21 cellular contexts compared by ENCODE assay signal in genomic region chr12:24359418-24359817, GRCh38.
DNase-seq lines count a peak whose midpoint lies in the region; ATAC-seq and TF ChIP-seq lines count a peak whose summit lies in the region.
"Had no signal": no experiment of that assay in that cellular context is flagged by ENCODE, and none has a peak within 500 bp of the region (broad histone marks: within the 10 kb centered on the region; RNA-seq: fewer than 3 reads in every experiment).

No MANE protein-coding gene starts in this region.

- H3K14ac ChIP-seq in mesenchymal stem cell (ENCODE audit: low read length in 2 of 2), result no peak overlapping the region

- no peak overlapping the region for H3K23ac ChIP-seq in mesenchymal stem cell (ENCODE audit: low read length in 2 of 2)

- no peak overlapping the region for H3K18ac ChIP-seq in mesenchymal stem cell (ENCODE audit: low read depth in 1 of 2, low read length in 2 of 2)

- H2BK5ac ChIP-seq in mesenchymal stem cell (ENCODE audit: low read depth, low read length, poor library complexity, severe bottlenecking), result no peak overlapping the region

- H3K4ac ChIP-seq in mesenchymal stem cell (ENCODE audit: low read depth in 1 of 2, low read length in 2 of 2), result no peak overlapping the region

- no peak overlapping the region for H2BK120ac ChIP-seq in mesenchymal stem cell (ENCODE audit: low read depth, low read length)

- peaks cover 5% of the 10 kb centered on the region for H3K4me1 ChIP-seq in mesenchymal stem cell (ENCODE audit: control insufficient read depth, insufficient read depth, low read depth, low read length)

- H3K79me1 ChIP-seq in mesenchymal stem cell (replicated peaks; ENCODE audit: low read length, poor library complexity, severe bottlenecking), result no peaks in the 10 kb centered on the region

- H3K9ac ChIP-seq in mesenchymal stem cell (ENCODE audit: low read length), result peak overlapping the region; percentile 16
- H3K9ac ChIP-seq: SK-N-SH had no signal

- no peak for TF ChIP-seq CTCF in choroid plexus epithelial cell (conservative IDR thresholded peaks at IDR 0.05; ENCODE audit: low read depth, low read length)

- H2AFZ ChIP-seq in mesenchymal stem cell (ENCODE audit: low read depth, low read length), result no peak overlapping the region
- H2AFZ ChIP-seq: GM23338 had no signal

- H3K36me3 ChIP-seq in mesenchymal stem cell (ENCODE audit: control insufficient read depth in 1 of 2, insufficient read depth in 2 of 2, low read depth in 1 of 2, low read length in 2 of 2), result no peaks in the 10 kb centered on the region

- no peaks in the 10 kb centered on the region for H3K27me3 ChIP-seq in mesenchymal stem cell (ENCODE audit: control insufficient read depth in 1 of 2, insufficient read depth in 1 of 2, low read length in 2 of 2)

- DNase-seq in HCEC 1CT (peak; percentile 28), choroid plexus epithelial cell (ENCODE audit: low read depth) (peak; percentile 37), mesenchymal stem cell (no peak)
- DNase-seq: CD8-positive, alpha-beta T cell; DMS 273 treated with DMSO at 0.1 percent for 48 hours; DMS79; GF-D8; H9; HFFc6; KBM-7; NCI-H1105; NCI-H187 treated with DMSO at 0.1 percent for 48 hours; NCI-H524 treated with DMSO at 0.1 percent for 48 hours; PC-3; SK-N-SH had no signal

- H3K9me3 ChIP-seq in mesenchymal stem cell (ENCODE audit: control insufficient read depth, low read length), result no peaks in the 10 kb centered on the region
- H3K9me3 ChIP-seq: SK-N-SH had no signal

- no CpG with 5 or more reads among the region's 1 CpG for WGBS in mesenchymal stem cell

- no peak overlapping the region for H4K91ac ChIP-seq in mesenchymal stem cell (ENCODE audit: low read length)

- H3K27ac ChIP-seq in mesenchymal stem cell (ENCODE audit: low read length, poor library complexity, severe bottlenecking), result no peak overlapping the region
- H3K27ac ChIP-seq: C4-2B had no signal

- no peak overlapping the region for H2AK5ac ChIP-seq in mesenchymal stem cell (ENCODE audit: low read length, severe bottlenecking)

- H4K8ac ChIP-seq in mesenchymal stem cell (ENCODE audit: low read length), result no peak overlapping the region

- H2BK15ac ChIP-seq in mesenchymal stem cell (ENCODE audit: low read depth, poor library complexity, severe bottlenecking), result no peak overlapping the region

- H3K4me3 ChIP-seq in choroid plexus epithelial cell (ENCODE audit: low read depth, low read length) (no peak overlapping the region), mesenchymal stem cell (ENCODE audit: insufficient read depth in 1 of 2, low read depth in 1 of 2, low read length in 2 of 2) (no peak overlapping the region)
- H3K4me3 ChIP-seq: GM23338 had no signal

- H2BK12ac ChIP-seq in mesenchymal stem cell (ENCODE audit: low read length in 2 of 2), result no peak overlapping the region

- no peak overlapping the region for H3K4me2 ChIP-seq in mesenchymal stem cell (ENCODE audit: low read length, poor library complexity, severe bottlenecking)
- H3K4me2 ChIP-seq: GM23338, SK-N-SH had no signal

- no peak for ATAC-seq in GM21447 (IDR thresholded peaks at IDR 0.05; ENCODE audit: unreplicated experiment)
- ATAC-seq in HG03159 (IDR thresholded peaks at IDR 0.05; ENCODE audit: unreplicated experiment), result no peak
- no peak for ATAC-seq in GM21360 (IDR thresholded peaks at IDR 0.05; ENCODE audit: unreplicated experiment)
- no peak for ATAC-seq in GM19328 (IDR thresholded peaks at IDR 0.05; ENCODE audit: unreplicated experiment)
- ATAC-seq: CD8-positive, alpha-beta T cell; GM23338; PC-3 had no signal
